17 cellular contexts compared by ENCODE assay signal in the genomic region with DNA sequence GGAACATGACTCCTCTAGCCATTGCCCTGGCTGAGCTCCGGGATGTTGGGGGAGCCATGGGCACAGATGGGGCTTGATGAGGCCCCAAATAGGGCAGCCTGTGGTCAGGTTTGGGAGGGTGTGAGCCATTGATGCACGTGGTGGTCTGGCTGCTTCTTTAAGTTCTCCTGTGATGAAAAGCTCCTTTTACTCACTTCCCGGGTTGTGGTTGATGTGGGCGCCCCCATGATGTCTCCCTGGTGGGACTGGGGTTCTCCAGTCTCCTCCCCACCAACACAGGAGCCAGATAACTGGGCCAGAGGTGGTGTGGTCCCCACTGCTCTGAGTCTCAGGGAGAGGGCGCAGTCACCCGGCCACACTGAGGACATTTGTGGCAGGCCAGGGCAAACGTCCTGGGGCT. TPM values are rescaled to one million over a fixed set of nuclear protein-coding genes. Genes with fewer than 3 reads are reported as not detected.
DNase-seq lines count a peak whose midpoint lies in the region; ATAC-seq lines count a peak whose summit lies in the region.
"Had no signal": no experiment of that assay in that cellular context is flagged by ENCODE, and none has a peak within 500 bp of the region (broad histone marks: within the 10 kb centered on the region; RNA-seq: fewer than 3 reads in every experiment).

No MANE protein-coding gene starts in this region.

- DNase-seq in GDM1 (lab: John Stamatoyannopoulos, UW) (peak; percentile 12), putamen (ENCODE audit: low spot score) (no peak), AML-193 (lab: John Stamatoyannopoulos, UW) (no peak)
- DNase-seq in activated T-cell treated with anti-CD3 and anti-CD28 coated beads, Interleukin-2, amount 50 U/mL, for 24 hours: no peak
- peak in 4 of 10 donors; percentile 6 to 17 (median 15) for DNase-seq in naive thymus-derived CD8-positive, alpha-beta T cell
- DNase-seq: DND-41; gastrocnemius medialis; islet precursor cell; KBM-7; NCI-H1694 treated with DMSO at 0.1 percent for 48 hours; NCI-H524 treated with DMSO at 0.1 percent for 48 hours; stimulated activated CD4-positive, alpha-beta T cell treated with anti-CD3 and anti-CD28 coated beads, Interleukin-2, amount 100 ng/mL, for 24 hours; T1000 had no signal

- peak overlapping the region; percentile 82 for H3K27ac ChIP-seq in BLaER1
- H3K27ac ChIP-seq: gastrocnemius medialis had no signal

- no peaks in the 10 kb centered on the region for H3K27me3 Mint-ChIP-seq in activated T-cell treated with anti-CD3 and anti-CD28 coated beads, Interleukin-2, amount 50 U/mL, for 24 hours
- no peaks in the 10 kb centered on the region for H3K27me3 Mint-ChIP-seq in naive thymus-derived CD8-positive, alpha-beta T cell
- H3K27me3 Mint-ChIP-seq: B cell had no signal

- H3K4me3 ChIP-seq in BLaER1: no peak overlapping the region
- H3K4me3 ChIP-seq: gastrocnemius medialis had no signal

- peak overlapping the region; percentile 82 for H3K27ac Mint-ChIP-seq in activated T-cell treated with anti-CD3 and anti-CD28 coated beads, Interleukin-2, amount 50 U/mL, for 24 hours
- H3K27ac Mint-ChIP-seq in naive thymus-derived CD8-positive, alpha-beta T cell: peak overlapping the region in 8 of 10 donors; percentile 38 to 90 (median 77)
- H3K27ac Mint-ChIP-seq: B cell had no signal

- POLR2A ChIA-PET in naive thymus-derived CD8-positive, alpha-beta T cell (lab: Charles Lee): no interaction called here

- no peaks in the 10 kb centered on the region for H3K9me3 Mint-ChIP-seq in activated T-cell treated with anti-CD3 and anti-CD28 coated beads, Interleukin-2, amount 50 U/mL, for 24 hours
- H3K9me3 Mint-ChIP-seq in naive thymus-derived CD8-positive, alpha-beta T cell: no peaks in the 10 kb centered on the region

- no peaks in the 10 kb centered on the region for H3K9me3 ChIP-seq in BLaER1
- H3K9me3 ChIP-seq: gastrocnemius medialis had no signal

- peaks cover 25% of the 10 kb centered on the region for H3K4me1 Mint-ChIP-seq in activated T-cell treated with anti-CD3 and anti-CD28 coated beads, Interleukin-2, amount 50 U/mL, for 24 hours (ENCODE audit: low read depth)
- peaks cover 21 to 36% (median 30%) of the 10 kb centered on the region in 4 donors for H3K4me1 Mint-ChIP-seq in naive thymus-derived CD8-positive, alpha-beta T cell

- peak overlapping the region; percentile 74; the same call in 1 of the 2 replicates for H3K9ac ChIP-seq in BLaER1

- peaks cover 77% of the 10 kb centered on the region for H3K4me1 ChIP-seq in BLaER1

- peak overlapping the region; percentile 91 for H3K4me2 ChIP-seq in BLaER1

- peaks cover 24% of the 10 kb centered on the region for H3K36me3 ChIP-seq in BLaER1
- H3K36me3 ChIP-seq: gastrocnemius medialis had no signal

- no peaks in the 10 kb centered on the region for H3K36me3 Mint-ChIP-seq in activated T-cell treated with anti-CD3 and anti-CD28 coated beads, Interleukin-2, amount 50 U/mL, for 24 hours (ENCODE audit: low read depth)
- H3K36me3 Mint-ChIP-seq in naive thymus-derived CD8-positive, alpha-beta T cell: no peaks in the 10 kb centered on the region

- H3K4me3 Mint-ChIP-seq in activated T-cell treated with anti-CD3 and anti-CD28 coated beads, Interleukin-2, amount 50 U/mL, for 24 hours: no peak overlapping the region
- H3K4me3 Mint-ChIP-seq in naive thymus-derived CD8-positive, alpha-beta T cell: peak overlapping the region in 4 of 10 donors; percentile 41 to 61 (median 52)
- H3K4me3 Mint-ChIP-seq: B cell had no signal

- H3K27me3 ChIP-seq in BLaER1: no peaks in the 10 kb centered on the region
- H3K27me3 ChIP-seq: gastrocnemius medialis had no signal

- peaks cover 5% of the 10 kb centered on the region; the same call in 1 of the 2 replicates for H4K20me1 ChIP-seq in BLaER1

- ATAC-seq in naive thymus-derived CD8-positive, alpha-beta T cell: peak; percentile 41 to 76
- no peak for ATAC-seq in HG02610 (IDR thresholded peaks at IDR 0.05; ENCODE audit: unreplicated experiment)
- ATAC-seq in HG02642 (IDR thresholded peaks at IDR 0.05; ENCODE audit: poor library complexity, unreplicated experiment): no peak
- ATAC-seq: gastrocnemius medialis had no signal

RNA-seq across cellular contexts. Expression of gene DUSP7, which starts 29.5 kb away (rescaled TPM):
- total RNA-seq in naive thymus-derived CD8-positive, alpha-beta T cell: 10 to 100 TPM; 28.6 to 29.0 TPM
- 1 to 10 TPM; 1.8 to 4.6 (median 2.2) TPM for polyA plus RNA-seq in naive thymus-derived CD8-positive, alpha-beta T cell

Comparison
In these comparisons a context has a peak if more than half of its experiments do, and no peak if none do; other contexts are left out.
1. ATAC-seq: peak in naive thymus-derived CD8-positive, alpha-beta T cell (2 of 2); none in HG02610 (single experiment) and HG02642 (single experiment).